In the genomic region with DNA sequence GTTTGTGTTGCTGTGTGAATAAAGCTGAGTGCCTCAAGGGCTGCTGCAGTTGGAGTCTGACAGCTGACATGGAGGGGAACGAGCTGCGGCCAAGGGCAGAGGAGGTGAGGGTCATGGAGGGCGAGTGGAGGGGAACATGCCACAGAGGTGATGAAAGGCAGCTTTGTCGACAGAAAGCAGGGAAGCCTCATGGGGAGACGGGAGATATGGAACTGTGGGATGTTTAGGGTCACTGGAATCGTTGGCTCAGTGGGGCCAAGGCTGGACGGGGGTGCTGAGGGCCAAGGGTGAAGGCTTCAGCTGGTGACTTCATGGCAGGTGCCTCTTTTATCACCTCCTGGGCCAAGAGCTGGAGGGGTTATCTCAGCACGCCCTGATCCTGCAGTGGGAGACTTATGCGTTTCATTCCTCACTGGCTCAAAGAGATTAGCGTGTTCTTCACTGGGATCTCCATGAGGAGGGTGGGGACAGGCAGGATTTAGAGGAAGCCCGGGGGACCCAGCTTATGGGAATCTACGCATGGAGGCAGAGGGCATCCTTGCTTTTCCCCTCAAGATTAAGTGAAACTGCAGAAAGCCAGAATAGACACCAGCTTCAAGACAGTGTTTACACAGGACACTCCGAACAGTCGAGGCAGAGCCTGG, we compare ENCODE assay signal across 19 cellular contexts. TPM values are rescaled to one million over a fixed set of nuclear protein-coding genes. Genes with fewer than 3 reads are reported as not detected.
DNase-seq lines count a peak whose midpoint lies in the region; ATAC-seq, FAIRE-seq and TF ChIP-seq lines count a peak whose summit lies in the region.
"Had no signal": no experiment of that assay in that cellular context is flagged by ENCODE, and none has a peak within 500 bp of the region (broad histone marks: within the 10 kb centered on the region; RNA-seq: fewer than 3 reads in every experiment).

No MANE protein-coding gene starts in this region.

- H3K36me3 ChIP-seq in HepG2 (replicated peaks in 1 of 2; ENCODE audit: control insufficient read depth in 1 of 2, insufficient read depth in 2 of 2, low read length in 2 of 2) (no peaks in the 10 kb centered on the region), right lobe of liver (no peaks in the 10 kb centered on the region), heart left ventricle (no peaks in the 10 kb centered on the region)
- H3K36me3 ChIP-seq: HAP-1 had no signal

- H4K20me1 ChIP-seq in HepG2 (ENCODE audit: insufficient read depth, low read length) = no peaks in the 10 kb centered on the region

- ATAC-seq in HepG2 (no peak), right lobe of liver (no peak), heart left ventricle (peak; percentile 72 to 94 (median 88)), GM21515 (IDR thresholded peaks at IDR 0.05; ENCODE audit: unreplicated experiment) (no peak), HG03280 (IDR thresholded peaks at IDR 0.05; ENCODE audit: unreplicated experiment) (no peak)
- ATAC-seq: K562 had no signal

- TF ChIP-seq CTCF in HepG2 (CRISPR knock-in tag; IDR thresholded peaks at IDR 0.05) (no peak), right lobe of liver (IDR thresholded peaks at IDR 0.05) (no peak), heart left ventricle (IDR thresholded peaks at IDR 0.05) (no peak), neural crest cell (conservative IDR thresholded peaks at IDR 0.05) (no peak)

- no peak for FAIRE-seq in HepG2 (lab: Jason Lieb, UNC)
- FAIRE-seq: A204.1, HTR-8/SVneo, K562 had no signal

- no peaks in the 10 kb centered on the region for H3K79me2 ChIP-seq in HepG2 (ENCODE audit: insufficient read depth, low read length)

- POLR2A ChIA-PET in HepG2 (lab: Yijun Ruan, JAX) = no interaction called here

- H3K9ac ChIP-seq in HepG2 (ENCODE audit: insufficient read depth, low read depth, low read length) = no peak overlapping the region

- no peaks in the 10 kb centered on the region for H3K36me3 Mint-ChIP-seq in neural crest cell (ENCODE audit: low read depth)

- H3K4me1 Mint-ChIP-seq in neural crest cell = peaks cover 61% of the 10 kb centered on the region

- H3K27ac ChIP-seq in HepG2 (ENCODE audit: extremely low read length, insufficient read depth, low read length) = no peak overlapping the region
- no peak overlapping the region for H3K27ac ChIP-seq in right lobe of liver
- H3K27ac ChIP-seq in heart left ventricle = peak overlapping the region in 6 of 12 donors; percentile 15 to 58 (median 46)
- H3K27ac ChIP-seq: C4-2B, RWPE1 had no signal

- TF ChIP-seq POLR2A in HepG2 (IDR thresholded peaks at IDR 0.05; ENCODE audit: insufficient read depth in 1 of 2, low read depth in 2 of 2, low read length in 2 of 2) (no peak), right lobe of liver (IDR thresholded peaks at IDR 0.05) (no peak), heart left ventricle (IDR thresholded peaks at IDR 0.05) (no peak)

- H3K4me3 ChIP-seq in HepG2 (replicated peaks in 1 of 3; ENCODE audit: insufficient read depth in 1 of 3, low read depth in 2 of 3, low read length in 3 of 3) = no peak overlapping the region
- H3K4me3 ChIP-seq in right lobe of liver = no peak overlapping the region
- no peak overlapping the region for H3K4me3 ChIP-seq in heart left ventricle
- H3K4me3 ChIP-seq: HAP-1, K562 had no signal

- intact Hi-C loops in HepG2 (cut with micrococcal nuclease; ENCODE audit: unreplicated experiment) = no loop called here
- intact Hi-C loops in right lobe of liver (cut with DNase I) = no loop called here
- intact Hi-C loops in heart left ventricle (cut with DNase I) = loop anchor here in 3 of 10 donors (5.0 to 10.0 kb wide), 4 partner anchors 40 to 763 kb away; partner anchors contain the start of gene ANKRD18A (in 1 of the 3)

- DNase-seq in HepG2 (ENCODE audit: low spot score) (no peak), right lobe of liver (no peak), heart left ventricle (peak; percentile 43 to 81 (median 73)), neural crest cell (ENCODE audit: low read depth, low spot score) (no peak), iPS-NIHi11 (ENCODE audit: low spot score) (no peak)
- DNase-seq in activated CD4-positive, alpha-beta T cell treated with anti-CD3 and anti-CD28 coated beads for 1 hour = no peak
- DNase-seq: NCI-H1436; NCI-H2081 treated with DMSO at 0.1 percent for 48 hours; NCI-H226; NCI-H526; NK-92 treated with Interleukin-12 subunit alpha and Interleukin-12 subunit beta, amount 100 ng/mL, for 24 hours had no signal

- 16% methylated on average over 11 of the region's 14 CpGs for WGBS in HepG2 (ENCODE audit: low lambda C conversion rate)
- WGBS in right lobe of liver (ENCODE audit: insufficient coverage, low coverage, low lambda C conversion rate, missing lambda C conversion rate) = 54% methylated on average over 10 of the region's 14 CpGs
- WGBS in heart left ventricle, 4 donors = 23 to 36% (median 31%) methylated on average over 14 of the region's 14 CpGs

- in situ Hi-C loops in HepG2 (cut with HindIII; ENCODE audit: extremely low pct_ligation_motif_present, low pct_unique_long_range_greater_than_20kb) = no loop called here

- H3K4me2 ChIP-seq in HepG2 (ENCODE audit: low read depth, low read length) = no peak overlapping the region

- H3K4me3 Mint-ChIP-seq in neural crest cell = no peak overlapping the region

- no peak overlapping the region for H2AFZ ChIP-seq in HepG2 (ENCODE audit: low read length)

- H3K4me1 ChIP-seq in HepG2 (ENCODE audit: insufficient read depth, low read length) = no peaks in the 10 kb centered on the region
- no peaks in the 10 kb centered on the region for H3K4me1 ChIP-seq in right lobe of liver
- H3K4me1 ChIP-seq in heart left ventricle = peaks cover 0 to 17% (median 0%) of the 10 kb centered on the region in 12 donors

- no peaks in the 10 kb centered on the region for H3K9me3 ChIP-seq in HepG2 (ENCODE audit: low read length)
- no peaks in the 10 kb centered on the region for H3K9me3 ChIP-seq in right lobe of liver
- no peaks in the 10 kb centered on the region for H3K9me3 ChIP-seq in heart left ventricle
- H3K9me3 ChIP-seq: HAP-1 had no signal

- CTCF ChIA-PET in HepG2 (lab: Yijun Ruan, JAX; ENCODE audit: low intra/inter-chr PET ratio, low total read pairs) = no interaction called here

- TF ChIP-seq EP300 in HepG2 (IDR thresholded peaks at IDR 0.05; ENCODE audit: low read depth in 2 of 2, low read length in 2 of 2) (no peak), HepG2 (CRISPR knock-in tag; IDR thresholded peaks at IDR 0.05; ENCODE audit: borderline replicate concordance) (no peak)

- no peaks in the 10 kb centered on the region for H3K9me3 Mint-ChIP-seq in neural crest cell

- H3K27me3 ChIP-seq in HepG2 (ENCODE audit: control insufficient read depth in 1 of 2, insufficient read depth in 2 of 2, low read length in 2 of 2) (peaks cover 6 to 69% of the 10 kb centered on the region in 2 experiments; a peak in 3 of 5 replicates), right lobe of liver (no peaks in the 10 kb centered on the region), heart left ventricle (no peaks in the 10 kb centered on the region)

- H3K27ac Mint-ChIP-seq in neural crest cell (ENCODE audit: unreplicated experiment) = peak overlapping the region; percentile 58

- no peak for TF ChIP-seq RAD21 in HepG2 (CRISPR knock-in tag; IDR thresholded peaks at IDR 0.05)

- H3K27me3 Mint-ChIP-seq in neural crest cell (ENCODE audit: low read depth) = peaks cover 2% of the 10 kb centered on the region

- BruUV-seq in HepG2 (replicated peaks; lab: Mats Ljungman, UMichigan) = no TSS peak

RNA-seq across cellular contexts. Expression of gene FAM240B, which starts 42.2 kb away (rescaled TPM):
- total RNA-seq in HepG2 (2016; rRNA removed; fragmentation: Illumina TruSeq; extraction: Trizol) = not detected in 2 replicates
- total RNA-seq in HepG2 (2016; cell fraction: cytosol; rRNA removed; fragmentation: Illumina TruSeq; extraction: Trizol; ENCODE audit: low read depth) = not detected in 2 replicates
- not detected in 2 replicates for total RNA-seq in HepG2 (2016; cell fraction: insoluble cytoplasmic fraction; rRNA removed; fragmentation: Illumina TruSeq; extraction: Trizol)
- total RNA-seq in HepG2 (2016; cell fraction: membrane; rRNA removed; fragmentation: Illumina TruSeq; extraction: Trizol) = not detected in 2 replicates
- total RNA-seq in HepG2 (2016; cell fraction: nucleus; rRNA removed; fragmentation: Illumina TruSeq; extraction: Trizol) = not detected in 2 replicates
- polyA plus RNA-seq in HepG2 (2011; rRNA removed) = not detected in 2 replicates
- not detected in 2 replicates for polyA plus RNA-seq in HepG2 (2011; cell fraction: cytosol; rRNA removed)
- polyA plus RNA-seq in HepG2 (2011; cell fraction: nucleus; rRNA removed) = not detected in 2 replicates
- not detected in 2 replicates for polyA plus RNA-seq in HepG2 (2012)
- polyA plus RNA-seq in HepG2 (2016; cell fraction: cytosol; fragmentation: Illumina TruSeq; extraction: Trizol; ENCODE audit: low read depth) = not detected in 2 replicates
- not detected in 2 replicates for polyA plus RNA-seq in HepG2 (2016; cell fraction: insoluble cytoplasmic fraction; fragmentation: Illumina TruSeq; extraction: Trizol; ENCODE audit: low read depth)
- polyA plus RNA-seq in HepG2 (2016; cell fraction: membrane; fragmentation: Illumina TruSeq; extraction: Trizol; ENCODE audit: low read depth) = not detected in 2 replicates
- polyA plus RNA-seq in HepG2 (2016; cell fraction: nucleus; fragmentation: Illumina TruSeq; extraction: Trizol; ENCODE audit: insufficient read depth, low read depth) = not detected in 2 replicates
- polyA minus RNA-seq in HepG2 (2011; rRNA and poly(A)+ RNA removed; ENCODE audit: low replicate concordance) = not detected in 2 replicates
- not detected in 2 replicates for polyA minus RNA-seq in HepG2 (2011; cell fraction: cytosol; rRNA and poly(A)+ RNA removed)
- not detected in 2 replicates for polyA minus RNA-seq in HepG2 (2011; cell fraction: nucleus; rRNA and poly(A)+ RNA removed)
- not detected for total RNA-seq in right lobe of liver
- not detected for total RNA-seq in heart left ventricle
- polyA plus RNA-seq in heart left ventricle = not detected
- not detected in 2 replicates for total RNA-seq in neural crest cell
- total RNA-seq: K562 had no signal
- polyA plus RNA-seq: K562 had no signal

RNA-seq across cellular contexts. Expression of gene ANKRD18A, which starts 57.4 kb away (rescaled TPM):
- total RNA-seq in HepG2 (2016; rRNA removed; fragmentation: Illumina TruSeq; extraction: Trizol) (4.3 and 5.9 TPM in 2 replicates), right lobe of liver (1 to 10 TPM in 5 of 6 experiments, under 1 TPM in 1; 0.87 to 4.5 (median 1.7) TPM), heart left ventricle (1 to 10 TPM in 6 of 9 donors, under 1 TPM in 3; 0.20 to 6.8 (median 3.1) TPM), neural crest cell (4.8 and 7.6 TPM in 2 replicates)
- 2.6 and 3.4 TPM in 2 replicates for total RNA-seq in HepG2 (2016; cell fraction: cytosol; rRNA removed; fragmentation: Illumina TruSeq; extraction: Trizol; ENCODE audit: low read depth)
- 4.7 and 4.8 TPM in 2 replicates for total RNA-seq in HepG2 (2016; cell fraction: insoluble cytoplasmic fraction; rRNA removed; fragmentation: Illumina TruSeq; extraction: Trizol)
- total RNA-seq in HepG2 (2016; cell fraction: membrane; rRNA removed; fragmentation: Illumina TruSeq; extraction: Trizol) = 3.3 and 4.8 TPM in 2 replicates
- 18.3 and 18.4 TPM in 2 replicates for total RNA-seq in HepG2 (2016; cell fraction: nucleus; rRNA removed; fragmentation: Illumina TruSeq; extraction: Trizol)
- polyA plus RNA-seq in HepG2 (2011; rRNA removed) (7.6 and 7.7 TPM in 2 replicates), heart left ventricle (1 to 10 TPM; 1.3 to 2.2 TPM)
- 0.44 and 0.48 TPM in 2 replicates for polyA plus RNA-seq in HepG2 (2011; cell fraction: cytosol; rRNA removed)
- polyA plus RNA-seq in HepG2 (2011; cell fraction: nucleus; rRNA removed) = 11.2 and 13.8 TPM in 2 replicates
- 1.5 and 3.2 TPM in 2 replicates for polyA plus RNA-seq in HepG2 (2012)
- 0.05 and 0.08 TPM in 2 replicates for polyA plus RNA-seq in HepG2 (2016; cell fraction: cytosol; fragmentation: Illumina TruSeq; extraction: Trizol; ENCODE audit: low read depth)
- polyA plus RNA-seq in HepG2 (2016; cell fraction: insoluble cytoplasmic fraction; fragmentation: Illumina TruSeq; extraction: Trizol; ENCODE audit: low read depth) = 3.4 and 4.2 TPM in 2 replicates
- polyA plus RNA-seq in HepG2 (2016; cell fraction: membrane; fragmentation: Illumina TruSeq; extraction: Trizol; ENCODE audit: low read depth) = 0.14 and 0.19 TPM in 2 replicates
- polyA plus RNA-seq in HepG2 (2016; cell fraction: nucleus; fragmentation: Illumina TruSeq; extraction: Trizol; ENCODE audit: insufficient read depth, low read depth) = 13.6 and 16.1 TPM in 2 replicates
- polyA minus RNA-seq in HepG2 (2011; rRNA and poly(A)+ RNA removed; ENCODE audit: low replicate concordance) = 5.3 and 5.4 TPM in 2 replicates
- polyA minus RNA-seq in HepG2 (2011; cell fraction: cytosol; rRNA and poly(A)+ RNA removed) = 3.0 and 4.0 TPM in 2 replicates
- polyA minus RNA-seq in HepG2 (2011; cell fraction: nucleus; rRNA and poly(A)+ RNA removed) = 38.9 and 55.6 TPM in 2 replicates
- polyA plus RNA-seq: K562 had no signal

Comparison
In these comparisons a context has a peak if more than half of its experiments do, and no peak if none do; other contexts are left out.
1. ATAC-seq: peak in heart left ventricle (4 of 4); none in HepG2 (single experiment), right lobe of liver (0 of 4), GM21515 (single experiment) and HG03280 (single experiment).
2. DNase-seq: peak in heart left ventricle (5 of 5); none in HepG2 (single experiment), right lobe of liver (0 of 3), neural crest cell (single experiment), activated CD4-positive, alpha-beta T cell treated with anti-CD3 and anti-CD28 coated beads for 1 hour (single experiment) and iPS-NIHi11 (single experiment).